Comparison of ENCODE assay signal across 1 cellular context in genomic region chr2:203835867-203836800, GRCh38.
TF ChIP-seq lines count a peak whose summit lies in the region.

No MANE protein-coding gene starts in this region.

TF ChIP-seq in H1, 55 proteins besides CTCF, POLR2A, EP300 and RAD21 (continued from another document):
- TF ChIP-seq ATF2 (IDR thresholded peaks at IDR 0.05; ENCODE audit: low read length): no peak
- TF ChIP-seq HDAC2 (IDR thresholded peaks at IDR 0.05; ENCODE audit: borderline replicate concordance in 1 of 2, low read depth in 2 of 2, low read length in 2 of 2): no peak
- no peak for TF ChIP-seq ASH2L (IDR thresholded peaks at IDR 0.05; ENCODE audit: low read length)
- no peak for TF ChIP-seq TAF1 (IDR thresholded peaks at IDR 0.05; ENCODE audit: low read depth, low read length)
- TF ChIP-seq CBX5 (IDR thresholded peaks at IDR 0.05; ENCODE audit: low read depth, low read length): no peak
- TF ChIP-seq KDM1A (IDR thresholded peaks at IDR 0.05; ENCODE audit: borderline replicate concordance, low read length): no peak
